Comparison of ENCODE assay signal across 32 cellular contexts in the genomic region with DNA sequence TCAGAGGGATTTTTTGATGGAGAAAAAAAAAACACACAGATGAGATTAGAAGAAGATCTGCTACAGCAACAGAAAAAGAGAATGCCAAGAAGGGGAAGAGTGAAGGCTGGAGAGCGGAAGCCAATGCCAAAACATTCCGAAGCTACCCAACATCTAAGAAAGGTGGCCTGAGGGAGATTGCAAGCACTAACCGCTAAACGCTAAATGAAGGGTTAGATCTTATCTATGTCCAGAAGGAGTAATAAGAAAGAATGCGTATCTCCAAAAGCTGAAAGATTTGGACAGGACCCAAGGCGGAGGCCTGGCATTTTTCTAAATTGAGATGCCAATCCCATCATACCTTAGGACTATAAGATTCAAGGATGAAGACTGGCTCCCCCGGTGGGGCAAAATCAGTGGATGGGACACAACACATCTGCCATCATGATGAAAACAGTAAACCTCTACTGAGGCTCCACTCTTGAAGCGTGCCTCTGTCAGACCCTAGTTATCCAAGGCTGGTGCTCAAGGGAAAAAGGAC. TPM values are rescaled to one million over a fixed set of nuclear protein-coding genes. Genes with fewer than 3 reads are reported as not detected.
"Had no signal": no experiment of that assay in that cellular context is flagged by ENCODE, and none has a peak within 500 bp of the region (broad histone marks: within the 10 kb centered on the region; RNA-seq: fewer than 3 reads in every experiment).

No MANE protein-coding gene starts in this region.

- H3K27ac ChIP-seq: epithelial cell of prostate, gastrocnemius medialis, left lung, right atrium auricular region, testis, tibial artery had no signal

- H3K4me1 Mint-ChIP-seq: nephron progenitor cell; stimulated activated naive CD8-positive, alpha-beta T cell treated with anti-CD3 and anti-CD28 coated beads, Interleukin-15, amount 100 ng/mL, for 72 hours had no signal

- H3K36me3 ChIP-seq: gastrocnemius medialis, left lung, prostate gland, right atrium auricular region, tibial artery, upper lobe of left lung had no signal

- H3K27me3 ChIP-seq: gastrocnemius medialis, left lung, right atrium auricular region, testis, tibial artery, upper lobe of left lung had no signal

- H3K4me1 ChIP-seq: left lung, right atrium auricular region, tibial artery had no signal

- FAIRE-seq: colon, urothelium cell line had no signal

- H3K27ac Mint-ChIP-seq: endodermal cell; naive thymus-derived CD8-positive, alpha-beta T cell; nephron progenitor cell had no signal

- H3K4me2 ChIP-seq: smooth muscle cell had no signal

- H3K9me3 ChIP-seq: gastrocnemius medialis, left lung, prostate gland, right atrium auricular region, testis, tibial artery, upper lobe of left lung had no signal

- H3K27me3 Mint-ChIP-seq: stimulated activated naive CD8-positive, alpha-beta T cell treated with anti-CD3 and anti-CD28 coated beads, Interleukin-15, amount 100 ng/mL, for 72 hours had no signal

- H3K4me3 ChIP-seq: gastrocnemius medialis, left lung, prostate gland, right atrium auricular region, smooth muscle cell, testis, tibial artery, upper lobe of left lung had no signal

- H3K36me3 Mint-ChIP-seq: naive thymus-derived CD8-positive, alpha-beta T cell had no signal

- ATAC-seq: esophagus mucosa; gastrocnemius medialis; left cardiac atrium; naive thymus-derived CD8-positive, alpha-beta T cell; sciatic nerve; stimulated activated naive CD8-positive, alpha-beta T cell treated with anti-CD3 and anti-CD28 coated beads, Interleukin-15, amount 100 ng/mL, for 72 hours had no signal

- H3K4me3 Mint-ChIP-seq: endodermal cell; naive thymus-derived CD8-positive, alpha-beta T cell; nephron progenitor cell; stimulated activated naive CD8-positive, alpha-beta T cell treated with anti-CD3 and anti-CD28 coated beads, Interleukin-15, amount 100 ng/mL, for 72 hours had no signal

- DNase-seq: effector CD8-positive, alpha-beta T cell; endodermal cell; foreskin fibroblast; gastrocnemius medialis; head of caudate nucleus; left cardiac atrium; mesendoderm; naive thymus-derived CD8-positive, alpha-beta T cell; nephron progenitor cell; nucleus accumbens; stimulated activated CD4-positive, alpha-beta T cell treated with anti-CD3 and anti-CD28 coated beads, Interleukin-12 subunit alpha, Interleukin-12 subunit beta, amount 100 ng/mL, for 4 hours; stimulated activated CD4-positive, alpha-beta T cell treated with anti-CD3 and anti-CD28 coated beads, Interleukin-1b, Interleukin-23, amount 100 ng/mL, for 48 hours; stimulated activated CD4-positive, alpha-beta T cell treated with anti-CD3 and anti-CD28 coated beads, Interleukin-4, amount 100 ng/mL, for 1 hour; stimulated activated CD8-positive, alpha-beta memory T cell treated with anti-CD3 and anti-CD28 coated beads, Interleukin-4, amount 100 ng/mL, for 48 hours; stimulated activated naive CD4-positive, alpha-beta T cell; stimulated activated naive CD8-positive, alpha-beta T cell treated with anti-CD3 and anti-CD28 coated beads, Interleukin-15, amount 100 ng/mL, for 72 hours; testis; tibial artery had no signal

- H3K9me3 Mint-ChIP-seq: endodermal cell; naive thymus-derived CD8-positive, alpha-beta T cell; nephron progenitor cell; stimulated activated naive CD8-positive, alpha-beta T cell treated with anti-CD3 and anti-CD28 coated beads, Interleukin-15, amount 100 ng/mL, for 72 hours had no signal

RNA-seq across cellular contexts. Expression of gene UBE2L5, which starts 59.0 kb away (rescaled TPM):
- total RNA-seq: endodermal cell; esophagus mucosa; gastrocnemius medialis; kidney epithelial cell; left cardiac atrium; left lung; lung microvascular endothelial cell; myocyte; naive thymus-derived CD8-positive, alpha-beta T cell; osteocyte; smooth muscle cell; upper lobe of left lung had no signal
- polyA plus RNA-seq: naive thymus-derived CD8-positive, alpha-beta T cell; smooth muscle cell had no signal
